Comparison of ENCODE assay signal across 20 cellular contexts in the genomic region with DNA sequence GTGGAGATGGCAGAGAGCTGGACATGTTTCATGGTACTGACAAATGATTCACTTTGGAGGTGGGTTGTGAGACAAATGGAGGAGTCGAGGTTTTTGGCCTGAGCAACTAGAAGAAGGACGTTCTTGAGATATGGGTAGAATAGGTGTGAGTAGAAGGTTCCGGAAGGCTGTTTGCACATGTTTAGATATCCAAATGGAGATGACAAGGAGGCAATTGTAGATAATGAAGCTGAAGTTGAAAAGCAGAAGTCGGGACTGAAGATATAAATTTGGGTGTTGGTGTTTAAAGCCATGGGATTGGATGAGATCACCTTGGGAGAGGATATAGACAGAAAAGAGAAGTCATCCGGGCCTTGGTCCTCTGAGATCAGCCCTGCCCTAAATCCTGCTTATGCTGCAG.
"Had no signal": no experiment of that assay in that cellular context is flagged by ENCODE, and none has a peak within 500 bp of the region (broad histone marks: within the 10 kb centered on the region; RNA-seq: fewer than 3 reads in every experiment).

No MANE protein-coding gene starts in this region.

- H3K4me3 ChIP-seq: colonic mucosa, heart right ventricle, prostate gland, right lobe of liver, spleen, transverse colon had no signal

- H3K4me3 Mint-ChIP-seq: activated CD8-positive, alpha-beta T cell treated with anti-CD3 and anti-CD28 coated beads, Interleukin-2, amount 10 ng/mL, durations not matched to agents 7 days and 5 days; activated naive CD8-positive, alpha-beta T cell treated with anti-CD3 and anti-CD28 coated beads, Interleukin-2, amount 50 U/mL, for 24 hours; activated T-helper 1 cell treated with anti-CD3 and anti-CD28 coated beads, Interleukin-12 subunit alpha, Interleukin-12 subunit beta, Interleukin-2, Interleukin-4 antibody, amounts not matched to agents 30 ng/mL and 10 ng/mL and 1 ng/mL, durations not matched to agents 14 hours and 24 hours and 36 hours; natural killer cell treated with Interleukin-12 subunit alpha and Interleukin-12 subunit beta and Interleukin-15 and Interleukin-18, amount 100 ng/mL, for 72 hours; stimulated activated memory B cell treated with anti-CD40 and anti-IgM and Interleukin-4, amounts not matched to agents 10 μg/mL and 1 μg/mL and 100 μg/mL, for 72 hours had no signal

- H3K27me3 Mint-ChIP-seq: natural killer cell treated with Interleukin-12 subunit alpha and Interleukin-12 subunit beta and Interleukin-15 and Interleukin-18, amount 100 ng/mL, for 72 hours; stimulated activated memory B cell treated with anti-CD40 and anti-IgM and Interleukin-4, amounts not matched to agents 10 μg/mL and 1 μg/mL and 100 μg/mL, for 72 hours had no signal

- H3K27ac Mint-ChIP-seq: activated CD8-positive, alpha-beta T cell treated with anti-CD3 and anti-CD28 coated beads, Interleukin-2, amount 10 ng/mL, durations not matched to agents 7 days and 5 days; activated naive CD8-positive, alpha-beta T cell treated with anti-CD3 and anti-CD28 coated beads, Interleukin-2, amount 50 U/mL, for 24 hours; activated T-helper 1 cell treated with anti-CD3 and anti-CD28 coated beads, Interleukin-12 subunit alpha, Interleukin-12 subunit beta, Interleukin-2, Interleukin-4 antibody, amounts not matched to agents 30 ng/mL and 10 ng/mL and 1 ng/mL, durations not matched to agents 14 hours and 24 hours and 36 hours; natural killer cell treated with Interleukin-12 subunit alpha and Interleukin-12 subunit beta and Interleukin-15 and Interleukin-18, amount 100 ng/mL, for 72 hours; stimulated activated memory B cell treated with anti-CD40 and anti-IgM and Interleukin-4, amounts not matched to agents 10 μg/mL and 1 μg/mL and 100 μg/mL, for 72 hours had no signal

- H3K36me3 ChIP-seq: colonic mucosa, heart right ventricle, prostate gland, right lobe of liver, spleen, transverse colon had no signal

- H3K27ac ChIP-seq: colonic mucosa, heart right ventricle, prostate gland, right lobe of liver, spleen, transverse colon had no signal

- H3K36me3 Mint-ChIP-seq: stimulated activated memory B cell treated with anti-CD40 and anti-IgM and Interleukin-4, amounts not matched to agents 10 μg/mL and 1 μg/mL and 100 μg/mL, for 72 hours had no signal

- H3K4me1 ChIP-seq: colonic mucosa, right lobe of liver had no signal

- ATAC-seq: activated CD8-positive, alpha-beta T cell treated with anti-CD3 and anti-CD28 coated beads, Interleukin-2, amount 10 ng/mL, durations not matched to agents 7 days and 5 days; activated naive CD8-positive, alpha-beta T cell treated with anti-CD3 and anti-CD28 coated beads, Interleukin-2, amount 50 U/mL, for 24 hours; heart right ventricle; left lobe of liver; natural killer cell treated with Interleukin-12 subunit alpha and Interleukin-12 subunit beta and Interleukin-15 and Interleukin-18, amount 100 ng/mL, for 72 hours; right lobe of liver; stimulated activated memory B cell treated with anti-CD40 and anti-IgM and Interleukin-4, amounts not matched to agents 10 μg/mL and 1 μg/mL and 100 μg/mL, for 72 hours had no signal

- H3K27me3 ChIP-seq: colonic mucosa, heart right ventricle, right lobe of liver, spleen, transverse colon had no signal

- DNase-seq: activated CD4-positive, alpha-beta T cell treated with anti-CD3 and anti-CD28 coated beads for 4 hours; activated CD8-positive, alpha-beta memory T cell treated with anti-CD3 and anti-CD28 coated beads, Interleukin-2, amount 50 U/mL, for 48 hours; activated CD8-positive, alpha-beta T cell treated with anti-CD3 and anti-CD28 coated beads, Interleukin-2, amount 10 ng/mL, durations not matched to agents 7 days and 5 days; activated naive CD4-positive, alpha-beta T cell treated with Interleukin-2 at 50 U/mL for 16 hours; activated naive CD8-positive, alpha-beta T cell treated with anti-CD3 and anti-CD28 coated beads, Interleukin-2, amount 50 U/mL, for 24 hours; caudate nucleus; colonic mucosa; heart right ventricle; occipital lobe; right lobe of liver; spleen; stimulated activated CD4-positive, alpha-beta T cell treated with anti-CD3 and anti-CD28 coated beads, Interleukin-1b, Interleukin-23, amount 100 ng/mL, for 48 hours; transverse colon had no signal

- FAIRE-seq: frontal cortex, islet of Langerhans had no signal

- H3K9me3 ChIP-seq: colonic mucosa, heart right ventricle, prostate gland, right lobe of liver, spleen, transverse colon had no signal
